In the genomic region with DNA sequence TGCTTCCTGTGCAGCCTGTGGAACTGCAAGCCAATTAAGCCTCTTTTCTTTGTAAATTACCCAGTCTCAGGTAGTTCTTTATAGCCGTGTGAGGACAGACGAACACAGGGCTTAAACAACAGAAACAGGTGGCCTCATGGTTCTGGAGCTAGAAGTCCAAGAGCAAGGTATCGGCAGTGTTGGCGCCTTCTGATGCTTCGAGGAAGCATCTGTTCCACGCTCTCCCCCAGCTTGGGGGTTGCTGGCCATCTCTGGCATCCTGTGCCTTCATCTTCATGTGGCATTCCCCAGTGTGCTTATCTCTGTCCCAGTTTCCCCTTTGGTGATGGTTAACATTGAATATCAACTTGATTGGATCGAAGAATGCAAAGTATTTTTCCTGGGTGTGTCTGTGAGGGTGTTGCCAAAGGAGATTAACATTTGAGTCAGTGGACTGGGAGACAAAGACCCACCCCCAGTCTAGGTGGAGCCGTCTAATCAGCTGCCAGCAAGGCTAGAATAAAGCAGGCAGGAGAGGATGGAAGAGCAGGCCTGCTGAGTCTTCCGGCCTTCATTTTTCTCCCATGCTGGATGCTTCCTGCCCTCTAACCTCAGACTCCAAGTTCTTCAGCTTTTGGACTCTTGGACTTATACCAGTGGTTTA, we compare ENCODE assay signal across 22 cellular contexts.
"Had no signal": no experiment of that assay in that cellular context is flagged by ENCODE, and none has a peak within 500 bp of the region (broad histone marks: within the 10 kb centered on the region; RNA-seq: fewer than 3 reads in every experiment).

No MANE protein-coding gene starts in this region.

- H3K4me3 Mint-ChIP-seq: dendritic cell treated with granulocyte-macrophage colony-stimulating factor and Interleukin-4, amounts not matched to agents 40 ng/mL and 50 ng/mL, for 4 days; effector memory CD8-positive, alpha-beta T cell; memory B cell; naive thymus-derived CD4-positive, alpha-beta T cell; stimulated activated effector memory CD8-positive, alpha-beta T cell treated with anti-CD3 and anti-CD28 coated beads, Interleukin-12 subunit alpha, Interleukin-12 subunit beta, amount 100 ng/mL, for 72 hours; stimulated activated naive CD8-positive, alpha-beta T cell treated with anti-CD3 and anti-CD28 coated beads, Interleukin-15, Interleukin-2, amounts not matched to agents 100 ng/mL and 50 ng/mL, for 24 hours had no signal

- H3K36me3 ChIP-seq: esophagus squamous epithelium, left ventricle myocardium inferior, lower lobe of right lung, ovary, tibial artery, upper lobe of right lung, vagina had no signal

- H3K27ac ChIP-seq: epithelial cell of prostate, esophagus squamous epithelium, foreskin keratinocyte, left ventricle myocardium inferior, lower lobe of right lung, ovary, tibial artery, upper lobe of right lung, vagina had no signal

- H3K9me3 ChIP-seq: esophagus squamous epithelium, left ventricle myocardium inferior, lower lobe of right lung, ovary, tibial artery, upper lobe of right lung, vagina had no signal

- H3K27ac Mint-ChIP-seq: dendritic cell treated with granulocyte-macrophage colony-stimulating factor and Interleukin-4, amounts not matched to agents 40 ng/mL and 50 ng/mL, for 4 days; memory B cell; naive thymus-derived CD4-positive, alpha-beta T cell; stimulated activated effector memory CD8-positive, alpha-beta T cell treated with anti-CD3 and anti-CD28 coated beads, Interleukin-12 subunit alpha, Interleukin-12 subunit beta, amount 100 ng/mL, for 72 hours; stimulated activated naive CD8-positive, alpha-beta T cell treated with anti-CD3 and anti-CD28 coated beads, Interleukin-15, Interleukin-2, amounts not matched to agents 100 ng/mL and 50 ng/mL, for 24 hours had no signal

- H3K27me3 ChIP-seq: esophagus squamous epithelium, ovary, upper lobe of right lung, vagina had no signal

- H3K36me3 Mint-ChIP-seq: memory B cell; naive thymus-derived CD4-positive, alpha-beta T cell had no signal

- H3K9me3 Mint-ChIP-seq: dendritic cell treated with granulocyte-macrophage colony-stimulating factor and Interleukin-4, amounts not matched to agents 40 ng/mL and 50 ng/mL, for 4 days; effector memory CD8-positive, alpha-beta T cell; memory B cell; stimulated activated effector memory CD8-positive, alpha-beta T cell treated with anti-CD3 and anti-CD28 coated beads, Interleukin-12 subunit alpha, Interleukin-12 subunit beta, amount 100 ng/mL, for 72 hours; stimulated activated naive CD8-positive, alpha-beta T cell treated with anti-CD3 and anti-CD28 coated beads, Interleukin-15, Interleukin-2, amounts not matched to agents 100 ng/mL and 50 ng/mL, for 24 hours had no signal

- H3K4me1 ChIP-seq: foreskin keratinocyte, lower lobe of right lung, tibial artery, upper lobe of right lung had no signal

- DNase-seq: effector memory CD8-positive, alpha-beta T cell; esophagus squamous epithelium; foreskin keratinocyte; kidney; left cardiac atrium; left ventricle myocardium inferior; lower lobe of right lung; midbrain; naive thymus-derived CD4-positive, alpha-beta T cell; ovary; right cardiac atrium; stimulated activated CD4-positive, alpha-beta T cell treated with anti-CD3 and anti-CD28 coated beads, Interleukin-4, amount 100 ng/mL, for 1 hour; stimulated activated CD8-positive, alpha-beta memory T cell treated with anti-CD3 and anti-CD28 coated beads, Interleukin-4, amount 100 ng/mL, for 48 hours; tibial artery; upper lobe of right lung had no signal

- H3K4me1 Mint-ChIP-seq: naive thymus-derived CD4-positive, alpha-beta T cell had no signal

- H3K4me2 ChIP-seq: smooth muscle cell had no signal

- H3K27me3 Mint-ChIP-seq: dendritic cell treated with granulocyte-macrophage colony-stimulating factor and Interleukin-4, amounts not matched to agents 40 ng/mL and 50 ng/mL, for 4 days; stimulated activated naive CD8-positive, alpha-beta T cell treated with anti-CD3 and anti-CD28 coated beads, Interleukin-15, Interleukin-2, amounts not matched to agents 100 ng/mL and 50 ng/mL, for 24 hours had no signal

- H3K4me3 ChIP-seq: esophagus squamous epithelium, left ventricle myocardium inferior, lower lobe of right lung, ovary, smooth muscle cell, tibial artery, upper lobe of right lung, vagina had no signal
